Comparison of ENCODE assay signal across 10 cellular contexts in the genomic region with DNA sequence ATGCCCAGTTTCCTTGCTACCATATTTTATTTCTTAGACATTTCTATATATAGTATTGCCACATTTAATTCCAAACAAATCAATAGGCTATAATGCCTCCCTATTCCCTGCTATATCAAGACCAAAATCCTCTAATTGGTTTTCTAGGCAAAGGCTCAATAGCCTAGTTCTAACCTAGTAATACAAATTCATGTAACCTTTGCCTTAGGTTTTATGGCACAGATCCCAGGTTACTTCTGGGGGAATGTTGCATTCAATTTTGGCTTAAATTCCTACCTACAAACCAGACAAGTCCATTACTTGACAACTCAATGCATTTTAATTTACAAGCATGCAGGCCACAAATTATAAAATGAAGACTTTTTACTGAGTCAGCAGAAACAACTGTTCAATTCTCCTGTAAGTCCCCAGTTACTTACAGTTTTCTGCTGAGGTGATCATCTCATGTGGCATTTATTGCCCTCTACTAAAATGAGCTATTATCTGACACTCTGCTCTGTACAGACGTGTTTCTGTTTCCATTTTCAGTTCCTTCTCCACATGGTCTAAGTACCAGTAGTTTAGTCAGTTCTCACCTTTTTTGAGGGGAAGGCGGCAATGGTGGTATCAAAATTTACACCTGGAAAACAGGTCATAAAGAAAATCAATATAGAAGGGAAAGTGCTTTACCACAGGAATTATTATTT. TPM values are rescaled to one million over a fixed set of nuclear protein-coding genes. Genes with fewer than 3 reads are reported as not detected.
DNase-seq lines count a peak whose midpoint lies in the region; ATAC-seq and TF ChIP-seq lines count a peak whose summit lies in the region.
"Had no signal": no experiment of that assay in that cellular context is flagged by ENCODE, and none has a peak within 500 bp of the region (broad histone marks: within the 10 kb centered on the region; RNA-seq: fewer than 3 reads in every experiment).

No MANE protein-coding gene starts in this region.

- H3K36me3 ChIP-seq in lower lobe of right lung, result no peaks in the 10 kb centered on the region

- peaks cover 13 to 32% (median 23%) of the 10 kb centered on the region in 3 donors for H3K4me1 Mint-ChIP-seq in naive B cell
- peaks cover 10% of the 10 kb centered on the region for H3K4me1 Mint-ChIP-seq in activated T-helper 2 cell treated with anti-CD3 and anti-CD28 coated beads, Interferon-gamma antibody, Interleukin-2, Interleukin-4, amounts not matched to agents 10 μg/mL and 5 μg/mL and 100 μg/mL, durations not matched to agents 14 hours and 24 hours and 36 hours (ENCODE audit: low read depth)

- intact Hi-C loops in lower lobe of right lung (cut with DNase I) (no loop called here), right cardiac atrium (cut with DNase I) (no loop called here)
- intact Hi-C loops in activated T-helper 2 cell treated with anti-CD3 and anti-CD28 coated beads, Interferon-gamma antibody, Interleukin-2, Interleukin-4, amounts not matched to agents 10 μg/mL and 5 μg/mL and 100 μg/mL, durations not matched to agents 14 hours and 24 hours and 36 hours (cut with micrococcal nuclease), result no loop called here

- peak overlapping the region in 3 of 6 donors; percentile 8 to 79 (median 13) for H3K27ac Mint-ChIP-seq in naive B cell
- H3K27ac Mint-ChIP-seq in activated T-helper 2 cell treated with anti-CD3 and anti-CD28 coated beads, Interferon-gamma antibody, Interleukin-2, Interleukin-4, amounts not matched to agents 10 μg/mL and 5 μg/mL and 100 μg/mL, durations not matched to agents 14 hours and 24 hours and 36 hours, result no peak overlapping the region

- H3K9me3 ChIP-seq in lower lobe of right lung (no peaks in the 10 kb centered on the region), right cardiac atrium (ENCODE audit: control insufficient read depth, low read length) (no peaks in the 10 kb centered on the region)

- peak overlapping the region in 3 of 8 donors; percentile 13 to 57 (median 16) for H3K4me3 Mint-ChIP-seq in naive B cell
- no peak overlapping the region for H3K4me3 Mint-ChIP-seq in activated T-helper 2 cell treated with anti-CD3 and anti-CD28 coated beads, Interferon-gamma antibody, Interleukin-2, Interleukin-4, amounts not matched to agents 10 μg/mL and 5 μg/mL and 100 μg/mL, durations not matched to agents 14 hours and 24 hours and 36 hours (ENCODE audit: low read depth)

- no peak overlapping the region for H3K4me3 ChIP-seq in lower lobe of right lung
- H3K4me3 ChIP-seq in right cardiac atrium (ENCODE audit: low read length), result no peak overlapping the region

- WGBS in right cardiac atrium, result 75% methylated on average over 2 of the region's 2 CpGs

- H3K36me3 Mint-ChIP-seq in naive B cell, result peaks cover 5 to 9% of the 10 kb centered on the region in 2 donors
- peaks cover 62% of the 10 kb centered on the region for H3K36me3 Mint-ChIP-seq in activated T-helper 2 cell treated with anti-CD3 and anti-CD28 coated beads, Interferon-gamma antibody, Interleukin-2, Interleukin-4, amounts not matched to agents 10 μg/mL and 5 μg/mL and 100 μg/mL, durations not matched to agents 14 hours and 24 hours and 36 hours (ENCODE audit: low read depth)

- TF ChIP-seq CTCF in lower lobe of right lung (IDR thresholded peaks at IDR 0.05), result no peak

- no peaks in the 10 kb centered on the region for H3K9me3 Mint-ChIP-seq in naive B cell
- no peaks in the 10 kb centered on the region for H3K9me3 Mint-ChIP-seq in activated T-helper 2 cell treated with anti-CD3 and anti-CD28 coated beads, Interferon-gamma antibody, Interleukin-2, Interleukin-4, amounts not matched to agents 10 μg/mL and 5 μg/mL and 100 μg/mL, durations not matched to agents 14 hours and 24 hours and 36 hours

- H3K4me1 ChIP-seq in lower lobe of right lung (peaks cover 5% of the 10 kb centered on the region), right cardiac atrium (ENCODE audit: control insufficient read depth, insufficient read depth, low read length) (no peaks in the 10 kb centered on the region)

- peak; percentile 99 for ATAC-seq in GM18909 (IDR thresholded peaks at IDR 0.05; ENCODE audit: poor library complexity, unreplicated experiment)
- ATAC-seq in GM21825 (IDR thresholded peaks at IDR 0.05; ENCODE audit: unreplicated experiment), result peak; percentile 98
- ATAC-seq in HG03439 (IDR thresholded peaks at IDR 0.05; ENCODE audit: unreplicated experiment), result peak; percentile 88
- ATAC-seq in naive B cell (ENCODE audit: low read depth in 2 of 2), result peak; percentile 96 to 98
- no peak for ATAC-seq in lower lobe of right lung
- ATAC-seq in right cardiac atrium, result no peak
- ATAC-seq: esophagus mucosa, left ventricle myocardium superior had no signal

- H3K27ac ChIP-seq in lower lobe of right lung (no peak overlapping the region), right cardiac atrium (ENCODE audit: low read length) (no peak overlapping the region)

- peak; percentile 26 for DNase-seq in naive B cell
- no peak for DNase-seq in lower lobe of right lung
- no peak for DNase-seq in activated T-helper 2 cell treated with anti-CD3 and anti-CD28 coated beads, Interferon-gamma antibody, Interleukin-2, Interleukin-4, amounts not matched to agents 10 μg/mL and 5 μg/mL and 100 μg/mL, durations not matched to agents 14 hours and 24 hours and 36 hours (ENCODE audit: low spot score)
- DNase-seq in NCI-H446 (lab: John Stamatoyannopoulos, UW), result no peak
- DNase-seq in right cardiac atrium, result no peak
- DNase-seq: left ventricle myocardium superior had no signal

- H3K27me3 ChIP-seq in lower lobe of right lung (ENCODE audit: low read depth) (no peaks in the 10 kb centered on the region), right cardiac atrium (ENCODE audit: control insufficient read depth, insufficient read depth) (no peaks in the 10 kb centered on the region)

- no peaks in the 10 kb centered on the region for H3K27me3 Mint-ChIP-seq in naive B cell
- H3K27me3 Mint-ChIP-seq in activated T-helper 2 cell treated with anti-CD3 and anti-CD28 coated beads, Interferon-gamma antibody, Interleukin-2, Interleukin-4, amounts not matched to agents 10 μg/mL and 5 μg/mL and 100 μg/mL, durations not matched to agents 14 hours and 24 hours and 36 hours (ENCODE audit: low read depth), result no peaks in the 10 kb centered on the region

RNA-seq across cellular contexts. Expression of gene KCNRG, which starts 11.7 kb away (rescaled TPM):
- polyA plus RNA-seq in naive B cell (ENCODE audit: low read depth in 6 of 6) (1 to 10 TPM in 2 of 6 donors, under 1 TPM in 3, not detected in 1; 0.66 to 1.7 (median 0.88) TPM), right cardiac atrium (0.27 TPM)
- total RNA-seq in lower lobe of right lung (2.7 TPM), right cardiac atrium (under 1 TPM; 0.35 to 0.45 (median 0.37) TPM)
- 0.53 and 0.75 TPM in 2 replicates for total RNA-seq in activated T-helper 2 cell treated with anti-CD3 and anti-CD28 coated beads, Interferon-gamma antibody, Interleukin-2, Interleukin-4, amounts not matched to agents 10 μg/mL and 5 μg/mL and 100 μg/mL, durations not matched to agents 14 hours and 24 hours and 36 hours

RNA-seq across cellular contexts. Expression of gene TRIM13, which starts 30.1 kb away (rescaled TPM):
- polyA plus RNA-seq in naive B cell (ENCODE audit: low read depth in 6 of 6) (10 to 100 TPM; 27.4 to 42.0 (median 29.8) TPM), right cardiac atrium (14.0 TPM)
- total RNA-seq in lower lobe of right lung (31.1 TPM), right cardiac atrium (10 to 100 TPM; 18.2 to 25.4 (median 21.8) TPM)
- total RNA-seq in activated T-helper 2 cell treated with anti-CD3 and anti-CD28 coated beads, Interferon-gamma antibody, Interleukin-2, Interleukin-4, amounts not matched to agents 10 μg/mL and 5 μg/mL and 100 μg/mL, durations not matched to agents 14 hours and 24 hours and 36 hours, result 17.2 and 17.9 TPM in 2 replicates

Comparison
In these comparisons a context has a peak if more than half of its experiments do, and no peak if none do; other contexts are left out.
1. ATAC-seq: peak in GM18909 (single experiment), GM21825 (single experiment), HG03439 (single experiment) and naive B cell (2 of 2); none in lower lobe of right lung (0 of 2) and right cardiac atrium (0 of 2).